ENCODE assay signal across 10 cellular contexts in the genomic region with DNA sequence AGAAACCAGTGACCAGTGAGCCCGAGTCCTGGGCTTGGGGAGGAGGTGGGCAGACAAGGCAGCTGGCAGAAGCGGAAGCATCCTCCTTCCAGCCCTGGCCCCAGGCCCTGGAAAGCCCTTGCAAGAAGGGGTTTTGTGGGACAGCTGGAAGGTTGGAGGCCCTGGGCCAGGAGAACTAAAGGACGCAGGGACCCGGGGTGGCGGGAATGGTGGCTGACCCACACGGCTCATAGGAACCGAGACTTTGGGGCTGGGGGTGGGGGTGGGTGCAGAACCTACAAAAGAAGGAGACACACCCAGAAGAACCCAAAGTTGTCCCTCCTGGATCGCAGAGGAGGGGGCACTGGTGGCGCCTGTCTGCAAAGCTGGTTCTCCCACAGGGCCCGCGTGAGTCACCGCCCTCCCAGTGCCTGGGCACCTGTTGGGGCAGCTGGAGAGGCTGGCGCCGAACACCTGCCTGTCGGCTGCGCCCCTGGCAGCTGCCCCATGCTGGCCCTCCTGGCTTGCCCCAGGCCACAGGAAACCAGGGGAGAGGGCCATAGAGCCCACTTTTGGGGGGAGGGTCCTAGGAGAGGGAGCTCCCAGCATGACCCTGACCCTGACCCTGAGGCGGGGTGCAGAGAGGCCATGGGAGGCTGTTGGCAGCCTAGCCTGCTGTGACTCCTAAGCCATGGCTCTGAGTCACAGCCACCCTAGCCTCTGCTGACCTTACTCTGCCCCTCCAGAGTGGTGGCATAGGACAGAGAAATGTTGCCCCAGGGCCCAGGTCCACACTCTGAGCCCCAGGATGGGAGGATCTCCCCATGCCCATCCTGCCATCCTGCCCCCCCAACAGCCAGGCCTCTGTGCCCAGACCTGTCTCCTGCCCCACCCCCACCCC. TPM values are rescaled to one million over a fixed set of nuclear protein-coding genes. Genes with fewer than 3 reads are reported as not detected.
DNase-seq lines count a peak whose midpoint lies in the region; ATAC-seq and TF ChIP-seq lines count a peak whose summit lies in the region.
"Had no signal": no experiment of that assay in that cellular context is flagged by ENCODE, and none has a peak within 500 bp of the region (broad histone marks: within the 10 kb centered on the region; RNA-seq: fewer than 3 reads in every experiment).

No MANE protein-coding gene starts in this region.

- H3K36me3 ChIP-seq in body of pancreas (replicated peaks in 1 of 2; ENCODE audit: insufficient read depth in 1 of 2, low read depth in 2 of 2), result peaks cover 0 to 3% of the 10 kb centered on the region in 2 donors
- peaks cover 16% of the 10 kb centered on the region for H3K36me3 ChIP-seq in mucosa of stomach (ENCODE audit: control insufficient read depth, insufficient read depth, low read length)

- H3K4me3 Mint-ChIP-seq in glutamatergic neuron (ENCODE audit: unreplicated experiment), result no peak overlapping the region
- H3K4me3 Mint-ChIP-seq: memory B cell had no signal

- peaks cover 50% of the 10 kb centered on the region for H3K4me1 ChIP-seq in body of pancreas
- H3K4me1 ChIP-seq in mucosa of stomach (ENCODE audit: control insufficient read depth, insufficient read depth, low read length), result peaks cover 40% of the 10 kb centered on the region

- H3K4me3 ChIP-seq in body of pancreas, result peak overlapping the region; percentile 20 to 39
- H3K4me3 ChIP-seq in mucosa of stomach (ENCODE audit: low read length), result no peak overlapping the region

- TF ChIP-seq POLR2A in body of pancreas (IDR thresholded peaks at IDR 0.05), result peak; percentile 51 to 63 (median 53)

- POLR2A ChIA-PET in GM10248 (lab: Yijun Ruan, JAX), result interaction anchor here (0.6 kb wide), 1 partner anchor 12 kb away, joined by 4 read pairs; no protein-coding TSS in a partner anchor

- intact Hi-C loops in body of pancreas (cut with DNase I), result no loop called here

- H3K27ac Mint-ChIP-seq in glutamatergic neuron (ENCODE audit: unreplicated experiment), result no peak overlapping the region
- H3K27ac Mint-ChIP-seq: memory B cell had no signal

- H3K4me1 Mint-ChIP-seq in glutamatergic neuron (ENCODE audit: low read depth, unreplicated experiment), result peaks cover 12% of the 10 kb centered on the region

- CTCF ChIA-PET in GM10248 (lab: Yijun Ruan, JAX), result interaction anchor here (0.8 to 5.4 kb wide), 5 partner anchors 8 to 36 kb away, joined by 3 to 63 read pairs (median 6); a partner anchor contains a TSS

- ATAC-seq in body of pancreas, result peak; percentile 68

- TF ChIP-seq CTCF in body of pancreas (IDR thresholded peaks at IDR 0.05) (no peak), glutamatergic neuron (IDR thresholded peaks at IDR 0.05; ENCODE audit: partially characterized antibody, unreplicated experiment) (no peak), GM10248 (IDR thresholded peaks at IDR 0.05; ENCODE audit: control extremely low read depth, extremely low read depth, low read depth, missing control alignments) (no peak)

- H3K9me3 ChIP-seq in body of pancreas (no peaks in the 10 kb centered on the region), mucosa of stomach (ENCODE audit: control insufficient read depth, low read length) (no peaks in the 10 kb centered on the region)

- peaks cover 3% of the 10 kb centered on the region for H3K9me3 Mint-ChIP-seq in glutamatergic neuron (ENCODE audit: unreplicated experiment)
- H3K9me3 Mint-ChIP-seq: memory B cell had no signal

- H3K36me3 Mint-ChIP-seq in glutamatergic neuron (ENCODE audit: unreplicated experiment), result no peaks in the 10 kb centered on the region

- WGBS in body of pancreas, 2 donors, result 34 to 35% methylated on average over 9 to 17 of the region's 17 CpGs

- peak overlapping the region; percentile 70 to 90 (median 86) for H3K27ac ChIP-seq in body of pancreas
- H3K27ac ChIP-seq: HL-60 had no signal

- peaks cover 10% of the 10 kb centered on the region for H3K27me3 Mint-ChIP-seq in glutamatergic neuron (ENCODE audit: unreplicated experiment)

- H3K27me3 ChIP-seq in body of pancreas, result no peaks in the 10 kb centered on the region
- H3K27me3 ChIP-seq in mucosa of stomach (ENCODE audit: control insufficient read depth, insufficient read depth, low read length), result peaks cover 14% of the 10 kb centered on the region

- H3K9ac ChIP-seq in mucosa of stomach (ENCODE audit: low read length), result peak overlapping the region; percentile 34

- DNase-seq in AG08395 (ENCODE audit: low spot score) (peak; percentile 50), NCI-H146 treated with DMSO at 0.1 percent for 48 hours (lab: John Stamatoyannopoulos, UW; ENCODE audit: unreplicated experiment) (peak; percentile 43), body of pancreas (peak; percentile 85 to 93 (median 88)), glutamatergic neuron (no peak), HuH-7.5 (ENCODE audit: low spot score) (no peak), GM10248 (ENCODE audit: extremely low spot score) (no peak)
- DNase-seq in activated CD4-positive, CD25-positive, alpha-beta regulatory T cell treated with anti-CD3 and anti-CD28 coated beads, Interleukin-2, amount 50 U/mL, for 72 hours, result no peak

RNA-seq across cellular contexts. Expression of a gene that starts 0.8 kb away (rescaled TPM):
- total RNA-seq in body of pancreas, result 10 to 100 TPM; 57.9 to 81.4 TPM
- total RNA-seq in glutamatergic neuron (ENCODE audit: unreplicated experiment), result 107 TPM

RNA-seq across cellular contexts. Expression of a gene that starts 11.1 kb away (rescaled TPM):
- total RNA-seq in body of pancreas (10 to 100 TPM; 19.7 to 20.4 TPM), glutamatergic neuron (ENCODE audit: unreplicated experiment) (123 TPM)

RNA-seq across cellular contexts. Expression of a gene that starts 12.5 kb away (rescaled TPM):
- 10 to 100 TPM; 21.0 to 60.3 TPM for total RNA-seq in body of pancreas
- total RNA-seq in glutamatergic neuron (ENCODE audit: unreplicated experiment), result 2.0 TPM

RNA-seq across cellular contexts. Expression of a gene that starts 33.6 kb away (rescaled TPM):
- total RNA-seq in body of pancreas (under 1 TPM in 1 of 2 donors, not detected in 1; 0.33 TPM), glutamatergic neuron (ENCODE audit: unreplicated experiment) (0.61 TPM)

RNA-seq across cellular contexts. Expression of a gene that starts 48.3 kb away (rescaled TPM):
- total RNA-seq in body of pancreas (not detected), glutamatergic neuron (ENCODE audit: unreplicated experiment) (not detected)

Comparison
In these comparisons a context has a peak if more than half of its experiments do, and no peak if none do; other contexts are left out.
1. DNase-seq: peak in AG08395 (single experiment), NCI-H146 treated with DMSO at 0.1 percent for 48 hours (single experiment) and body of pancreas (4 of 4); none in glutamatergic neuron (single experiment), HuH-7.5 (single experiment), GM10248 (single experiment) and activated CD4-positive, CD25-positive, alpha-beta regulatory T cell treated with anti-CD3 and anti-CD28 coated beads, Interleukin-2, amount 50 U/mL, for 72 hours (single experiment).